In genomic region chr14:55051426-55052258, GRCh38 we compare ENCODE assay signal across 8 cellular contexts. TPM values are rescaled to one million over a fixed set of nuclear protein-coding genes. Genes with fewer than 3 reads are reported as not detected.
DNase-seq lines count a peak whose midpoint lies in the region; FAIRE-seq and TF ChIP-seq lines count a peak whose summit lies in the region.

Gene MAPK1IP1L, plus strand, starts transcription at chr14:55051647. Its CDS starts 10,037 bp downstream, at chr14:55061684.

- peaks cover 4% of the 10 kb centered on the region; the same call in 1 of the 2 replicates for H3K23me2 ChIP-seq in H1 (ENCODE audit: low read depth, low read length)

- H3K27ac ChIP-seq in H1 (ENCODE audit: low read depth, low read length) (peak within 1 kb of the TSS; percentile 99), mesendoderm (ENCODE audit: low read depth, low read length) (peak within 1 kb of the TSS; percentile 93)

- CTCF ChIA-PET in H1 (lab: Charles Lee; ENCODE audit: partially characterized antibody), result interaction anchor here (0.6 to 2.5 kb wide), 28 partner anchors 8 to 585 kb away, joined by 3 to 22 read pairs (median 4); partner anchors contain the start of genes SOCS4 and WDHD1

- peak; percentile 48 to 79; a peak in 2 of 3 replicates for TF ChIP-seq EP300 in H1 (IDR thresholded peaks at IDR 0.05; ENCODE audit: borderline replicate concordance in 1 of 2, low read depth in 2 of 2, low read length in 2 of 2)

- WGBS in H1 (ENCODE audit: extremely low coverage in 1 of 2, insufficient coverage in 1 of 2, insufficient read length in 1 of 2, insufficient replicate concordance in 2 of 2, low coverage in 1 of 2, low lambda C conversion rate in 2 of 2, missing lambda C conversion rate in 1 of 2), 2 experiments, result 3% methylated on average over 73 of the region's 97 CpGs; no CpG with 5 or more reads in 1 of the 2 experiments
- WGBS in mesendoderm (ENCODE audit: extremely low coverage, insufficient coverage, low lambda C conversion rate), result no CpG with 5 or more reads among the region's 97 CpGs

- H3K18ac ChIP-seq in H1 (ENCODE audit: extremely low read depth, low read length) (peak within 1 kb of the TSS; percentile 99), mesendoderm (ENCODE audit: low read length) (peak within 1 kb of the TSS; percentile 78)

- peak within 1 kb of the TSS; percentile 70 for H2BK120ac ChIP-seq in H1 (replicated peaks; ENCODE audit: low read depth, low read length)
- H2BK120ac ChIP-seq in mesendoderm (ENCODE audit: low read depth, low read length), result peak within 1 kb of the TSS; percentile 97

- H3K9me3 ChIP-seq in H1 (ENCODE audit: insufficient read depth in 2 of 2, low read depth in 1 of 2, low read length in 1 of 2), result no peaks in the 10 kb centered on the region

- peak within 1 kb of the TSS; percentile 100 for H2AK5ac ChIP-seq in H1 (ENCODE audit: low read depth, low read length)
- H2AK5ac ChIP-seq in mesendoderm (ENCODE audit: low read length), result peak within 1 kb of the TSS; percentile 20

- peak within 1 kb of the TSS; percentile 35 for H2AFZ ChIP-seq in H1 (ENCODE audit: low read length)

- H3K4me2 ChIP-seq in H1 (ENCODE audit: insufficient read depth in 1 of 2, low read depth in 2 of 2, low read length in 2 of 2) (peak within 1 kb of the TSS; percentile 84 to 91), mesendoderm (ENCODE audit: low read length) (peak within 1 kb of the TSS; percentile 65)

- peak within 1 kb of the TSS; percentile 77 to 97 (median 94) for H3K4me3 ChIP-seq in H1 (ENCODE audit: extremely low read depth in 1 of 4, insufficient read depth in 2 of 4, low read depth in 3 of 4, low read length in 4 of 4)
- H3K4me3 ChIP-seq in mesendoderm (ENCODE audit: low read length), result peak within 1 kb of the TSS; percentile 98

- H3K4ac ChIP-seq in H1 (replicated peaks; ENCODE audit: insufficient read length, low read depth, low read length) (peak within 1 kb of the TSS; percentile 97), mesendoderm (ENCODE audit: low read depth, low read length) (peak within 1 kb of the TSS; percentile 88)

- peak; percentile 95 to 99 for TF ChIP-seq POLR2A in H1 (IDR thresholded peaks at IDR 0.05; ENCODE audit: control extremely low read depth in 1 of 2, low read depth in 2 of 2, low read length in 2 of 2)

- TF ChIP-seq RAD21 in H1 (IDR thresholded peaks at IDR 0.05 in 1 of 2, conservative IDR thresholded peaks at IDR 0.05 in 1 of 2; ENCODE audit: low read depth in 2 of 2, low read length in 2 of 2), result peak; percentile 58 to 62

- H3K9ac ChIP-seq in H1 (replicated peaks in 1 of 4; ENCODE audit: extremely low read depth in 1 of 4, low read depth in 3 of 4, low read length in 3 of 4), result peak within 1 kb of the TSS; percentile 99 to 100 (median 100)
- H3K9ac ChIP-seq in mesendoderm (ENCODE audit: low read length), result peak within 1 kb of the TSS; percentile 100

- H2BK12ac ChIP-seq in H1 (ENCODE audit: low read depth, low read length), result peak within 1 kb of the TSS; percentile 99; the same call in 1 of the 2 replicates

- H3K36me3 ChIP-seq in H1 (ENCODE audit: control insufficient read depth in 2 of 4, insufficient read depth in 4 of 4, low read length in 3 of 4) (peaks cover 0 to 8% (median 0%) of the 10 kb centered on the region in 4 experiments; a peak in 1 of 8 replicates), mesendoderm (ENCODE audit: control insufficient read depth, insufficient read depth, low read length) (no peaks in the 10 kb centered on the region)

- H4K5ac ChIP-seq in H1 (ENCODE audit: insufficient read length, low read depth, low read length) (peak within 1 kb of the TSS; percentile 98), mesendoderm (ENCODE audit: low read length) (peak within 1 kb of the TSS; percentile 56)

- POLR2A ChIA-PET in H1 (lab: Charles Lee; ENCODE audit: partially characterized antibody), result interaction anchor here (0.6 to 6.7 kb wide), 32 partner anchors 9 to 151 kb away, joined by 3 to 101 read pairs (median 6); partner anchors contain the start of genes DLGAP5, LGALS3, SOCS4 and WDHD1

- FAIRE-seq in H1 (lab: Jason Lieb, UNC), result no peak

- peak; percentile 95 for DNase-seq in COLO829 (ENCODE audit: low spot score)
- DNase-seq in GM20000 (ENCODE audit: low spot score), result peak; percentile 97
- DNase-seq in HT1080 (ENCODE audit: low read depth), result peak; percentile 93
- DNase-seq in NOMO-1 (lab: John Stamatoyannopoulos, UW; ENCODE audit: unreplicated experiment in 2 of 2), result peak; percentile 76 to 87
- DNase-seq in activated CD8-positive, alpha-beta memory T cell treated with anti-CD3 and anti-CD28 coated beads for 4 hours (ENCODE audit: low read depth in 2 of 2), result peak; percentile 72 to 77
- peak; percentile 79 to 99 for DNase-seq in H1 (ENCODE audit: low read depth in 1 of 2, low spot score in 2 of 2)
- peak; percentile 97 for DNase-seq in mesendoderm
- peak; percentile 72 for DNase-seq in stimulated activated CD8-positive, alpha-beta memory T cell treated with anti-CD3 and anti-CD28 coated beads, Interleukin-15, amount 100 ng/mL, for 1 hour (ENCODE audit: low read depth)

- peak within 1 kb of the TSS; percentile 100 for H4K8ac ChIP-seq in H1 (ENCODE audit: extremely low read depth, insufficient read depth, low read length)
- no peak within 1 kb of the TSS for H4K8ac ChIP-seq in mesendoderm (ENCODE audit: low read depth, low read length)

- H2BK5ac ChIP-seq in H1 (ENCODE audit: low read depth, low read length) (peak within 1 kb of the TSS; percentile 99), mesendoderm (ENCODE audit: low read length) (peak within 1 kb of the TSS; percentile 98)

- H3K4me1 ChIP-seq in H1 (replicated peaks in 1 of 4; ENCODE audit: control insufficient read depth in 3 of 4, insufficient read depth in 4 of 4, low read length in 3 of 4) (peaks cover 0 to 2% (median 0%) of the 10 kb centered on the region in 4 experiments; a peak in 5 of 7 replicates), mesendoderm (ENCODE audit: control insufficient read depth, low read depth, low read length) (no peaks in the 10 kb centered on the region)

- H4K91ac ChIP-seq in H1 (replicated peaks; ENCODE audit: insufficient read length, low read length), result peak within 1 kb of the TSS; percentile 91

- H3K27me3 ChIP-seq in H1 (replicated peaks in 1 of 4; ENCODE audit: control insufficient read depth in 3 of 4, extremely low read depth in 1 of 4, insufficient read depth in 3 of 4, low read length in 3 of 4), result no peaks in the 10 kb centered on the region
- no peaks in the 10 kb centered on the region for H3K27me3 ChIP-seq in mesendoderm (ENCODE audit: insufficient read depth, low read length, poor library complexity)

- H3K79me2 ChIP-seq in H1 (ENCODE audit: control insufficient read depth in 1 of 2, insufficient read depth in 2 of 2, low read length in 2 of 2) (peaks cover 20 to 45% of the 10 kb centered on the region in 2 experiments), mesendoderm (ENCODE audit: control insufficient read depth, insufficient read depth, low read length) (peaks cover 43% of the 10 kb centered on the region)

- H4K20me1 ChIP-seq in H1 (replicated peaks in 1 of 2; ENCODE audit: control insufficient read depth in 1 of 2, insufficient read depth in 2 of 2, low read length in 2 of 2), result peaks cover 2% of the 10 kb centered on the region in 2 experiments

- no peak within 1 kb of the TSS for H3K23ac ChIP-seq in H1 (ENCODE audit: insufficient read length)
- H3K23ac ChIP-seq in mesendoderm (ENCODE audit: low read length), result peak within 1 kb of the TSS; percentile 100

- H3K14ac ChIP-seq in H1 (ENCODE audit: insufficient read length), result peak within 1 kb of the TSS; percentile 95

- H3K79me1 ChIP-seq in H1 (ENCODE audit: low read depth, low read length) (no peaks in the 10 kb centered on the region; the same call in 1 of the 2 replicates), mesendoderm (ENCODE audit: low read length) (no peaks in the 10 kb centered on the region)

- TF ChIP-seq CTCF in GM20000 (IDR thresholded peaks at IDR 0.05; ENCODE audit: extremely low read depth, missing control alignments), result peak; percentile 96
- peak; percentile 92 to 98 (median 98) for TF ChIP-seq CTCF in H1 (IDR thresholded peaks at IDR 0.05; ENCODE audit: control extremely low read depth in 1 of 3, insufficient read depth in 1 of 3, low read depth in 1 of 3, low read length in 3 of 3)

- H2BK15ac ChIP-seq in H1 (ENCODE audit: low read length) (peak within 1 kb of the TSS; percentile 93; the same call in 1 of the 2 replicates), mesendoderm (replicated peaks; ENCODE audit: low read depth) (no peak within 1 kb of the TSS)

- peak within 1 kb of the TSS; percentile 63; the same call in 1 of the 2 replicates for H2BK20ac ChIP-seq in H1 (ENCODE audit: low read length)

- H3K56ac ChIP-seq in H1 (replicated peaks; ENCODE audit: insufficient read length, low read depth, low read length), result peak within 1 kb of the TSS; percentile 99
- peak within 1 kb of the TSS; percentile 100 for H3K56ac ChIP-seq in mesendoderm (ENCODE audit: low read length)

TF ChIP-seq in H1, 55 proteins besides CTCF, POLR2A, EP300 and RAD21 (continues in another document):
- TF ChIP-seq RBBP5 (IDR thresholded peaks at IDR 0.05; ENCODE audit: borderline replicate concordance, low read depth, low read length) (peak; percentile 84), KDM5A (IDR thresholded peaks at IDR 0.05; ENCODE audit: low read length) (no peak; the same call in 1 of the 2 replicates), CBX5 (IDR thresholded peaks at IDR 0.05; ENCODE audit: low read depth, low read length) (no peak), CHD2 (IDR thresholded peaks at IDR 0.05; ENCODE audit: low read length) (peak; percentile 76; the same call in 1 of the 2 replicates), TCF12 (IDR thresholded peaks at IDR 0.05; ENCODE audit: low read depth, low read length) (peak; percentile 91; the same call in 1 of the 2 replicates), NRF1 (IDR thresholded peaks at IDR 0.05; ENCODE audit: low read depth, low read length) (peak; percentile 14; the same call in 1 of the 2 replicates), GTF2F1 (IDR thresholded peaks at IDR 0.05; ENCODE audit: borderline replicate concordance, low read depth, low read length) (no peak; the same call in 1 of the 2 replicates), CEBPB (IDR thresholded peaks at IDR 0.05; ENCODE audit: low read depth, low read length) (0 out of 2 replicates have a peak, but pooled peaks have one; percentile 6)

RNA-seq across cellular contexts. Expression of gene MAPK1IP1L, which starts in this region (rescaled TPM):
- 28.8 and 55.3 TPM in 2 replicates for total RNA-seq in HT1080 (2014; rRNA removed; shearing (Covaris generic))
- polyA plus RNA-seq in HT1080 (2015; cell fraction: cytosol; rRNA removed), result 137 and 166 TPM in 2 replicates
- 145 and 146 TPM in 2 replicates for polyA plus RNA-seq in HT1080 (2015; cell fraction: nucleus; rRNA removed)
- 111 and 113 TPM in 2 replicates for total RNA-seq in H1 (2021; fragmentation: NEBNext Ultra II Directional; extraction: Animal tissue kit (Norgen Biotek cat#: 25700))
- polyA plus RNA-seq in H1 (2011; rRNA removed), result 228 and 309 TPM in 2 replicates
- polyA plus RNA-seq in H1 (2011; cell fraction: cytosol; rRNA removed), result 95.1 TPM
- 151 TPM for polyA plus RNA-seq in H1 (2011; cell fraction: nucleus; rRNA removed)
- polyA plus RNA-seq in H1 (2012, experiment 1 of 2), result 66.1 to 116 TPM (median 90.5 TPM) in 4 replicates
- 51.3 TPM for polyA plus RNA-seq in H1 (2012, experiment 2 of 2)
- 92.2 TPM for polyA plus RNA-seq in H1 (2013, experiment 1 of 2)
- 91.9 TPM for polyA plus RNA-seq in H1 (2013, experiment 2 of 2)
- 222 and 325 TPM in 2 replicates for polyA minus RNA-seq in H1 (2011; rRNA and poly(A)+ RNA removed)
- 217 TPM for polyA minus RNA-seq in H1 (2011; cell fraction: cytosol; rRNA and poly(A)+ RNA removed)
- polyA minus RNA-seq in H1 (2011; cell fraction: nucleus; rRNA and poly(A)+ RNA removed), result 69.1 TPM
- polyA plus RNA-seq in mesendoderm (2013, experiment 1 of 2), result 148 TPM
- 159 TPM for polyA plus RNA-seq in mesendoderm (2013, experiment 2 of 2)

Comparison
In these comparisons a context has a peak if more than half of its experiments do, and no peak if none do; other contexts are left out.
1. Peak in every context shown above with its lines: DNase-seq, H3K4me3 ChIP-seq and H3K27ac ChIP-seq.